In the genomic region with DNA sequence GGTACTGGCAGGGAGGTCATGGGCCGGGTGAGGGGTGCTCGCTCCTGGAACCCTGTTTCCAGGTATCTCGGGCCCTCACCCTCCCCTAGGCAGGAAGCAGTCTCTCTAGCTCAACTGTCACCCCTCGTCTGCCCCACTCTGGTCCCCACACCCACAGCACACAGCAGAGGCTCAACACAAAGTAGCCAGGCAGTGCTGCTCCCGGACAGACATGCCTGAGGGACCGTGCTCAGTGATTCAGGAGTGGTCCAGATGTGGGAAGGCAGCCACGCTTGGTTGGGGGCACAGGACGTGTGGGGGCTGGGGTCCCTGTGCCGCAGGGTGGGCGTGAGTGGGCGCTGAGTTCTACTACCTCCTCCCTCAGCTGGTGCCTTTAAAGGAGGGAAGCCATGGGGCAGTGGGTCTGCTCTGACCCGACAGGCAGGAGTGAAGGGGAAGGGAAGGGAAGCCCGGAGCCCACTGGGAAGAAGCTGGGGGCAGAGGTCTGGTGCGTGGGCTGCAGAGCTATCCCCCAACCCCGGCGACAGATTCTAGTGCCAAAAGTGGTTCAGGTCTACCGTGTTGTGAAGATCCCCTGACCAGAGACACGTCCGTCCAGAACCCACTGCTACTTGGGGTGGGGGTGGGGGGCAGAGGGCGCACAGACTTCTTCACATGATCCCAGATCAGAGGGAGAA, we compare ENCODE assay signal across 9 cellular contexts. TPM values are rescaled to one million over a fixed set of nuclear protein-coding genes. Genes with fewer than 3 reads are reported as not detected.
DNase-seq lines count a peak whose midpoint lies in the region; ATAC-seq, FAIRE-seq and TF ChIP-seq lines count a peak whose summit lies in the region.
"Had no signal": no experiment of that assay in that cellular context is flagged by ENCODE, and none has a peak within 500 bp of the region (broad histone marks: within the 10 kb centered on the region; RNA-seq: fewer than 3 reads in every experiment).

No MANE protein-coding gene starts in this region.

- CTCF ChIA-PET in SK-N-SH (lab: Yijun Ruan, JAX), result interaction anchor here (0.6 to 10.9 kb wide), 13 partner anchors 12 to 211 kb away, joined by 3 to 153 read pairs (median 4); a partner anchor contains a TSS

- H3K9ac ChIP-seq in SK-N-SH, result peak overlapping the region; percentile 35; the same call in 1 of the 2 replicates
- peak overlapping the region; percentile 3 to 42 for H3K9ac ChIP-seq in stomach smooth muscle (ENCODE audit: low read length in 2 of 2)

- H3K4me3 ChIP-seq in SK-N-SH (ENCODE audit: low read depth in 2 of 2, low read length in 1 of 2) (no peak overlapping the region), stomach smooth muscle (ENCODE audit: low read length in 2 of 2) (peak overlapping the region in 1 of 2 donors; percentile 8)

- H3F3A ChIP-seq in SK-N-SH (replicated peaks; ENCODE audit: insufficient read depth), result peaks cover 61% of the 10 kb centered on the region

- H3K9me2 ChIP-seq in SK-N-SH, result no peaks in the 10 kb centered on the region

- H3K36me3 ChIP-seq in SK-N-SH (replicated peaks in 1 of 2; ENCODE audit: control insufficient read depth in 1 of 2, insufficient read depth in 2 of 2, low read length in 1 of 2) (peaks cover 39 to 78% of the 10 kb centered on the region in 2 experiments), stomach smooth muscle (ENCODE audit: control insufficient read depth in 2 of 2, insufficient read depth in 2 of 2, low read length in 2 of 2) (peaks cover 27 to 28% of the 10 kb centered on the region in 2 donors)

- peaks cover 36% of the 10 kb centered on the region for H3K4me1 Mint-ChIP-seq in activated T-helper 1 cell treated with anti-CD3 and anti-CD28 coated beads, Interleukin-12 subunit alpha, Interleukin-12 subunit beta, Interleukin-2, Interleukin-4 antibody, amounts not matched to agents 30 ng/mL and 10 ng/mL and 1 ng/mL, durations not matched to agents 14 hours and 24 hours and 36 hours (ENCODE audit: low read depth)

- H3K79me2 ChIP-seq in SK-N-SH (ENCODE audit: insufficient read depth), result peaks cover 67% of the 10 kb centered on the region; the same call in 1 of the 2 replicates

- FAIRE-seq in frontal cortex (lab: Jason Lieb, UNC), result no peak
- FAIRE-seq: A204.1 had no signal

- H3K9me3 ChIP-seq in SK-N-SH, result no peaks in the 10 kb centered on the region
- no peaks in the 10 kb centered on the region for H3K9me3 ChIP-seq in stomach smooth muscle (ENCODE audit: control insufficient read depth in 2 of 2, low read length in 2 of 2)

- DNase-seq in SK-N-SH (no peak), NCI-H748 (lab: John Stamatoyannopoulos, UW; ENCODE audit: unreplicated experiment) (no peak), frontal cortex (ENCODE audit: low spot score in 2 of 2) (no peak), putamen (ENCODE audit: low spot score) (no peak)
- DNase-seq in activated T-helper 1 cell treated with anti-CD3 and anti-CD28 coated beads, Interleukin-12 subunit alpha, Interleukin-12 subunit beta, Interleukin-2, Interleukin-4 antibody, amounts not matched to agents 30 ng/mL and 10 ng/mL and 1 ng/mL, durations not matched to agents 14 hours and 24 hours and 36 hours (ENCODE audit: low spot score), result no peak

- peak overlapping the region; percentile 81 for H3K27ac Mint-ChIP-seq in activated T-helper 1 cell treated with anti-CD3 and anti-CD28 coated beads, Interleukin-12 subunit alpha, Interleukin-12 subunit beta, Interleukin-2, Interleukin-4 antibody, amounts not matched to agents 30 ng/mL and 10 ng/mL and 1 ng/mL, durations not matched to agents 14 hours and 24 hours and 36 hours

- peak overlapping the region; percentile 41; the same call in 1 of the 2 replicates for H3K4me2 ChIP-seq in SK-N-SH

- no peak for TF ChIP-seq RAD21 in SK-N-SH (IDR thresholded peaks at IDR 0.05; ENCODE audit: low read length)

- POLR2A ChIA-PET in SK-N-SH (lab: Yijun Ruan, JAX), result interaction anchor here (1.4 to 2.5 kb wide), 3 partner anchors 10 to 51 kb away, joined by 4 to 8 read pairs (median 7); a partner anchor contains a TSS

- ATAC-seq in SK-N-SH treated with all-trans-retinoic acid at 6 μM for 48 hours, result no peak

- no peak for TF ChIP-seq EP300 in SK-N-SH (IDR thresholded peaks at IDR 0.05; ENCODE audit: borderline replicate concordance in 1 of 2, low read depth in 1 of 2, low read length in 1 of 2)

- H3K9me3 Mint-ChIP-seq in activated T-helper 1 cell treated with anti-CD3 and anti-CD28 coated beads, Interleukin-12 subunit alpha, Interleukin-12 subunit beta, Interleukin-2, Interleukin-4 antibody, amounts not matched to agents 30 ng/mL and 10 ng/mL and 1 ng/mL, durations not matched to agents 14 hours and 24 hours and 36 hours, result no peaks in the 10 kb centered on the region

- peaks cover 30% of the 10 kb centered on the region for H3K36me3 Mint-ChIP-seq in activated T-helper 1 cell treated with anti-CD3 and anti-CD28 coated beads, Interleukin-12 subunit alpha, Interleukin-12 subunit beta, Interleukin-2, Interleukin-4 antibody, amounts not matched to agents 30 ng/mL and 10 ng/mL and 1 ng/mL, durations not matched to agents 14 hours and 24 hours and 36 hours (ENCODE audit: low read depth)

- H3K27me3 Mint-ChIP-seq in activated T-helper 1 cell treated with anti-CD3 and anti-CD28 coated beads, Interleukin-12 subunit alpha, Interleukin-12 subunit beta, Interleukin-2, Interleukin-4 antibody, amounts not matched to agents 30 ng/mL and 10 ng/mL and 1 ng/mL, durations not matched to agents 14 hours and 24 hours and 36 hours (ENCODE audit: insufficient read depth), result no peaks in the 10 kb centered on the region

- H3K4me1 ChIP-seq in SK-N-SH (ENCODE audit: control insufficient read depth in 1 of 2, insufficient read depth in 2 of 2, low read depth in 1 of 2, low read length in 1 of 2) (peaks cover 29 to 57% of the 10 kb centered on the region in 2 experiments; a peak in 3 of 4 replicates), stomach smooth muscle (ENCODE audit: control insufficient read depth, insufficient read depth, low read length) (peaks cover 86% of the 10 kb centered on the region)

- intact Hi-C loops in activated T-helper 1 cell treated with anti-CD3 and anti-CD28 coated beads, Interleukin-12 subunit alpha, Interleukin-12 subunit beta, Interleukin-2, Interleukin-4 antibody, amounts not matched to agents 30 ng/mL and 10 ng/mL and 1 ng/mL, durations not matched to agents 14 hours and 24 hours and 36 hours (cut with micrococcal nuclease), result no loop called here

- no peak for TF ChIP-seq CTCF in SK-N-SH (IDR thresholded peaks at IDR 0.05)

- H3K27me3 ChIP-seq in SK-N-SH (ENCODE audit: insufficient read depth) (no peaks in the 10 kb centered on the region), layer of hippocampus (ENCODE audit: control insufficient read depth, insufficient read depth, low read length) (no peaks in the 10 kb centered on the region), stomach smooth muscle (ENCODE audit: control insufficient read depth in 1 of 2, insufficient read depth in 2 of 2, low read length in 2 of 2) (no peaks in the 10 kb centered on the region)

- WGBS in SK-N-SH (ENCODE audit: low lambda C conversion rate), result 89% methylated on average over 17 of the region's 20 CpGs

- no peak overlapping the region for H2AFZ ChIP-seq in SK-N-SH (ENCODE audit: low read depth)

- peak overlapping the region; percentile 69 to 82 for H3K27ac ChIP-seq in SK-N-SH (ENCODE audit: low read depth in 2 of 2, low read length in 1 of 2)
- peak overlapping the region; percentile 81 for H3K27ac ChIP-seq in layer of hippocampus (ENCODE audit: low read depth, low read length)
- H3K27ac ChIP-seq in stomach smooth muscle (ENCODE audit: low read length), result peak overlapping the region; percentile 88

- H3K4me3 Mint-ChIP-seq in activated T-helper 1 cell treated with anti-CD3 and anti-CD28 coated beads, Interleukin-12 subunit alpha, Interleukin-12 subunit beta, Interleukin-2, Interleukin-4 antibody, amounts not matched to agents 30 ng/mL and 10 ng/mL and 1 ng/mL, durations not matched to agents 14 hours and 24 hours and 36 hours, result no peak overlapping the region

- peaks cover 84% of the 10 kb centered on the region for H4K20me1 ChIP-seq in SK-N-SH (ENCODE audit: insufficient read depth)

TF ChIP-seq in SK-N-SH, 30 proteins besides CTCF, POLR2A, EP300 and RAD21 (continues in another document):
- TF ChIP-seq RFX5 (IDR thresholded peaks at IDR 0.05; ENCODE audit: low read length) (no peak), JUND (IDR thresholded peaks at IDR 0.05) (no peak)

TF ChIP-seq in SK-N-SH treated with all-trans-retinoic acid at 6 μM for 48 hours, 23 proteins besides CTCF, POLR2A, EP300 and RAD21:
- TF ChIP-seq, protein P1, sequence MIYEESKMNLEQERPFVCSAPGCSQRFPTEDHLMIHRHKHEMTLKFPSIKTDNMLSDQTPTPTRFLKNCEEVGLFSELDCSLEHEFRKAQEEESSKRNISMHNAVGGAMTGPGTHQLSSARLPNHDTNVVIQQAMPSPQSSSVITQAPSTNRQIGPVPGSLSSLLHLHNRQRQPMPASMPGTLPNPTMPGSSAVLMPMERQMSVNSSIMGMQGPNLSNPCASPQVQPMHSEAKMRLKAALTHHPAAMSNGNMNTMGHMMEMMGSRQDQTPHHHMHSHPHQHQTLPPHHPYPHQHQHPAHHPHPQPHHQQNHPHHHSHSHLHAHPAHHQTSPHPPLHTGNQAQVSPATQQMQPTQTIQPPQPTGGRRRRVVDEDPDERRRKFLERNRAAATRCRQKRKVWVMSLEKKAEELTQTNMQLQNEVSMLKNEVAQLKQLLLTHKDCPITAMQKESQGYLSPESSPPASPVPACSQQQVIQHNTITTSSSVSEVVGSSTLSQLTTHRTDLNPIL (CRISPR knock-in tag; IDR thresholded peaks at IDR 0.05; ENCODE audit: low read depth), result no peak
- TF ChIP-seq ZNF8 (CRISPR knock-in tag; IDR thresholded peaks at IDR 0.05), result no peak

RNA-seq across cellular contexts. Expression of a gene that starts 11.8 kb away (rescaled TPM):
- polyA plus RNA-seq in SK-N-SH (2012; rRNA removed), result 68.8 and 70.7 TPM in 2 replicates
- 25.2 and 42.6 TPM in 2 replicates for polyA plus RNA-seq in SK-N-SH (2012; cell fraction: cytosol; rRNA removed)
- 38.5 and 58.7 TPM in 2 replicates for polyA plus RNA-seq in SK-N-SH (2012; cell fraction: nucleus; rRNA removed)
- total RNA-seq in activated T-helper 1 cell treated with anti-CD3 and anti-CD28 coated beads, Interleukin-12 subunit alpha, Interleukin-12 subunit beta, Interleukin-2, Interleukin-4 antibody, amounts not matched to agents 30 ng/mL and 10 ng/mL and 1 ng/mL, durations not matched to agents 14 hours and 24 hours and 36 hours, result 111 and 115 TPM in 2 replicates
- 2.0 TPM for total RNA-seq in frontal cortex

RNA-seq across cellular contexts. Expression of a gene that starts 28.0 kb away (rescaled TPM):
- 68.6 and 82.9 TPM in 2 replicates for polyA plus RNA-seq in SK-N-SH (2012; rRNA removed)
- 11.2 and 17.5 TPM in 2 replicates for polyA plus RNA-seq in SK-N-SH (2012; cell fraction: cytosol; rRNA removed)
- 417 and 423 TPM in 2 replicates for polyA plus RNA-seq in SK-N-SH (2012; cell fraction: nucleus; rRNA removed)
- total RNA-seq in activated T-helper 1 cell treated with anti-CD3 and anti-CD28 coated beads, Interleukin-12 subunit alpha, Interleukin-12 subunit beta, Interleukin-2, Interleukin-4 antibody, amounts not matched to agents 30 ng/mL and 10 ng/mL and 1 ng/mL, durations not matched to agents 14 hours and 24 hours and 36 hours, result 59.5 and 60.8 TPM in 2 replicates
- total RNA-seq in frontal cortex, result 17.1 TPM

RNA-seq across cellular contexts. Expression of a gene that starts 32.9 kb away (rescaled TPM):
- 133 and 216 TPM in 2 replicates for polyA plus RNA-seq in SK-N-SH (2012; rRNA removed)
- polyA plus RNA-seq in SK-N-SH (2012; cell fraction: cytosol; rRNA removed), result 121 and 170 TPM in 2 replicates
- 670 and 707 TPM in 2 replicates for polyA plus RNA-seq in SK-N-SH (2012; cell fraction: nucleus; rRNA removed)
- total RNA-seq in activated T-helper 1 cell treated with anti-CD3 and anti-CD28 coated beads, Interleukin-12 subunit alpha, Interleukin-12 subunit beta, Interleukin-2, Interleukin-4 antibody, amounts not matched to agents 30 ng/mL and 10 ng/mL and 1 ng/mL, durations not matched to agents 14 hours and 24 hours and 36 hours, result 154 and 161 TPM in 2 replicates
- total RNA-seq in frontal cortex, result 22.8 TPM

Comparison
In these comparisons a context has a peak if more than half of its experiments do, and no peak if none do; other contexts are left out.
1. RNA of a gene that starts 11.8 kb away (total RNA-seq): 111 to 115 TPM in activated T-helper 1 cell treated with anti-CD3 and anti-CD28 coated beads, Interleukin-12 subunit alpha, Interleukin-12 subunit beta, Interleukin-2, Interleukin-4 antibody, amounts not matched to agents 30 ng/mL and 10 ng/mL and 1 ng/mL, durations not matched to agents 14 hours and 24 hours and 36 hours; 2.0 TPM in frontal cortex (single experiment); every median in the first group is over 10 times any median in the second.
2. Peak in every context shown above with its lines, with median percentiles within 50 percentile points of each other: H3K27ac ChIP-seq.